8 cellular contexts compared by ENCODE assay signal in genomic region chr17:1643999-1644492, GRCh38. TPM values are rescaled to one million over a fixed set of nuclear protein-coding genes. Genes with fewer than 3 reads are reported as not detected.
DNase-seq lines count a peak whose midpoint lies in the region; ATAC-seq and TF ChIP-seq lines count a peak whose summit lies in the region.

No MANE protein-coding gene starts in this region.

- H3K27me3 Mint-ChIP-seq in activated naive CD4-positive, alpha-beta T cell treated with anti-CD3 and anti-CD28 coated beads for 36 hours (ENCODE audit: low read depth), result no peaks in the 10 kb centered on the region

- TF ChIP-seq POLR2A in body of pancreas (IDR thresholded peaks at IDR 0.05), result no peak

- ATAC-seq in body of pancreas (no peak), upper lobe of right lung (peak; percentile 37)

- H3K4me1 ChIP-seq in body of pancreas (peaks cover 55% of the 10 kb centered on the region), upper lobe of right lung (peaks cover 51% of the 10 kb centered on the region)

- 34 to 63% methylated on average over 4 to 9 of the region's 13 CpGs for WGBS in body of pancreas, 2 donors

- H3K27me3 ChIP-seq in body of pancreas (no peaks in the 10 kb centered on the region), upper lobe of right lung (no peaks in the 10 kb centered on the region)

- no peak for DNase-seq in activated naive CD4-positive, alpha-beta T cell treated with anti-CD3 and anti-CD28 coated beads for 36 hours
- DNase-seq in activated naive CD4-positive, alpha-beta T cell (lab: John Stamatoyannopoulos, UW), result no peak
- DNase-seq in body of pancreas (no peak), lung microvascular endothelial cell (ENCODE audit: low read depth in 2 of 2) (peak; percentile 17 to 48), upper lobe of right lung (peak; percentile 80), NCI-H1105 treated with DMSO at 0.1 percent for 48 hours (lab: John Stamatoyannopoulos, UW) (no peak), cortex of kidney (lab: John Stamatoyannopoulos, UW) (no peak), foreskin melanocyte (no peak)

- peak overlapping the region; percentile 60 for H3K4me3 Mint-ChIP-seq in activated naive CD4-positive, alpha-beta T cell treated with anti-CD3 and anti-CD28 coated beads for 36 hours

- H3K4me1 Mint-ChIP-seq in activated naive CD4-positive, alpha-beta T cell treated with anti-CD3 and anti-CD28 coated beads for 36 hours (ENCODE audit: low read depth), result peaks cover 31% of the 10 kb centered on the region

- H3K4me3 ChIP-seq in body of pancreas (no peak overlapping the region), upper lobe of right lung (peak overlapping the region; percentile 51)

- intact Hi-C loops in activated naive CD4-positive, alpha-beta T cell treated with anti-CD3 and anti-CD28 coated beads for 36 hours (cut with micrococcal nuclease), result loop anchor here (1.0 kb wide), 1 partner anchor 72 kb away; no protein-coding TSS in a partner anchor
- intact Hi-C loops in body of pancreas (cut with DNase I), result no loop called here
- intact Hi-C loops in upper lobe of right lung (cut with DNase I), result no loop called here

- H3K27ac ChIP-seq in body of pancreas (peak overlapping the region; percentile 23 to 62 (median 50)), upper lobe of right lung (peak overlapping the region; percentile 84)

- CTCF ChIA-PET in activated naive CD4-positive, alpha-beta T cell treated with anti-CD3 and anti-CD28 coated beads for 36 hours (lab: Charles Lee), result interaction anchor here (0.7 kb wide), 1 partner anchor 70 kb away, joined by 3 read pairs; no protein-coding TSS in a partner anchor

- H3K27ac Mint-ChIP-seq in activated naive CD4-positive, alpha-beta T cell treated with anti-CD3 and anti-CD28 coated beads for 36 hours, result peak overlapping the region; percentile 77

- H3K9me3 ChIP-seq in body of pancreas, result no peaks in the 10 kb centered on the region
- no peaks in the 10 kb centered on the region for H3K9me3 ChIP-seq in upper lobe of right lung

- H3K9me3 Mint-ChIP-seq in activated naive CD4-positive, alpha-beta T cell treated with anti-CD3 and anti-CD28 coated beads for 36 hours, result no peaks in the 10 kb centered on the region

- H3K36me3 ChIP-seq in body of pancreas (replicated peaks in 1 of 2; ENCODE audit: insufficient read depth in 1 of 2, low read depth in 2 of 2) (no peaks in the 10 kb centered on the region), upper lobe of right lung (no peaks in the 10 kb centered on the region)

- H3K36me3 Mint-ChIP-seq in activated naive CD4-positive, alpha-beta T cell treated with anti-CD3 and anti-CD28 coated beads for 36 hours (ENCODE audit: low read depth), result no peaks in the 10 kb centered on the region

- TF ChIP-seq CTCF in body of pancreas (IDR thresholded peaks at IDR 0.05) (no peak), upper lobe of right lung (IDR thresholded peaks at IDR 0.05) (no peak)

RNA-seq across cellular contexts. Expression of gene SCARF1, which starts 1.5 kb away (rescaled TPM):
- under 1 TPM; 0.43 to 0.57 TPM for total RNA-seq in activated naive CD4-positive, alpha-beta T cell treated with anti-CD3 and anti-CD28 coated beads for 36 hours
- 10 to 100 TPM in 1 of 2 donors, 1 to 10 TPM in 1; 9.1 to 15.5 TPM for total RNA-seq in body of pancreas
- 68.0 and 92.1 TPM in 2 replicates for total RNA-seq in lung microvascular endothelial cell
- 48.5 TPM for total RNA-seq in upper lobe of right lung

RNA-seq across cellular contexts. Expression of gene RILP, which starts 5.6 kb away (rescaled TPM):
- total RNA-seq in activated naive CD4-positive, alpha-beta T cell treated with anti-CD3 and anti-CD28 coated beads for 36 hours, result 1 to 10 TPM; 1.0 to 1.1 TPM
- total RNA-seq in body of pancreas (10 to 100 TPM; 21.0 to 68.2 TPM), lung microvascular endothelial cell (10.5 and 12.5 TPM in 2 replicates), upper lobe of right lung (39.5 TPM)

RNA-seq across cellular contexts. Expression of gene SLC43A2, which starts 15.4 kb away (rescaled TPM):
- under 1 TPM; 0.12 to 0.14 TPM for total RNA-seq in activated naive CD4-positive, alpha-beta T cell treated with anti-CD3 and anti-CD28 coated beads for 36 hours
- 10 to 100 TPM in 1 of 2 donors, 1 to 10 TPM in 1; 9.6 to 22.4 TPM for total RNA-seq in body of pancreas
- total RNA-seq in lung microvascular endothelial cell, result 10.9 and 28.2 TPM in 2 replicates
- total RNA-seq in upper lobe of right lung, result 39.9 TPM

RNA-seq across cellular contexts. Expression of gene PRPF8, which starts 40.6 kb away (rescaled TPM):
- total RNA-seq in activated naive CD4-positive, alpha-beta T cell treated with anti-CD3 and anti-CD28 coated beads for 36 hours, result 100 to 1,000 TPM; 458 to 479 TPM
- 100 to 1,000 TPM in 1 of 2 donors, 10 to 100 TPM in 1; 84.7 to 100 TPM for total RNA-seq in body of pancreas
- 63.5 and 69.5 TPM in 2 replicates for total RNA-seq in lung microvascular endothelial cell
- total RNA-seq in upper lobe of right lung, result 263 TPM

Comparison
In these comparisons a context has a peak if more than half of its experiments do, and no peak if none do; other contexts are left out.
1. DNase-seq: peak in lung microvascular endothelial cell (2 of 2) and upper lobe of right lung (single experiment); none in activated naive CD4-positive, alpha-beta T cell treated with anti-CD3 and anti-CD28 coated beads for 36 hours (single experiment), activated naive CD4-positive, alpha-beta T cell (0 of 4), body of pancreas (0 of 4), NCI-H1105 treated with DMSO at 0.1 percent for 48 hours (single experiment), cortex of kidney (single experiment) and foreskin melanocyte (single experiment).
2. RNA of gene SCARF1, which starts 1.5 kb away (total RNA-seq): 68.0 to 92.1 TPM in lung microvascular endothelial cell, 48.5 TPM in upper lobe of right lung (single experiment) and 9.1 to 15.5 TPM in body of pancreas; 0.43 to 0.57 TPM in activated naive CD4-positive, alpha-beta T cell treated with anti-CD3 and anti-CD28 coated beads for 36 hours; every median in the first group is over 4 times any median in the second.
3. RNA of gene SLC43A2, which starts 15.4 kb away (total RNA-seq): 39.9 TPM in upper lobe of right lung (single experiment), 10.9 to 28.2 TPM in lung microvascular endothelial cell and 9.6 to 22.4 TPM in body of pancreas; 0.12 to 0.14 TPM in activated naive CD4-positive, alpha-beta T cell treated with anti-CD3 and anti-CD28 coated beads for 36 hours; every median in the first group is over 4 times any median in the second.